ENCODE assay signal across 9 cellular contexts in genomic region chr4:36242629-36243354, GRCh38. TPM values are rescaled to one million over a fixed set of nuclear protein-coding genes. Genes with fewer than 3 reads are reported as not detected.
A peak's percentile ranks its signal among the peaks of the same experiment; 100 is the strongest.
DNase-seq lines count a peak whose midpoint lies in the region; TF ChIP-seq lines count a peak whose summit lies in the region.
"Had no signal": no experiment of that assay in that cellular context is flagged by ENCODE, and none has a peak within 500 bp of the region (broad histone marks: within the 10 kb centered on the region; RNA-seq: fewer than 3 reads in every experiment).

No MANE protein-coding gene starts in this region.

- peak overlapping the region; percentile 9 to 56 for H3K4me3 ChIP-seq in ascending aorta
- H3K4me3 ChIP-seq in liver (ENCODE audit: low read depth in 1 of 3, low read length in 3 of 3), result peak overlapping the region; percentile 93 to 97 (median 94)
- H3K4me3 ChIP-seq in thymus (ENCODE audit: low read length), result peak overlapping the region; percentile 100
- peak overlapping the region in 1 of 4 donors; percentile 74 for H3K4me3 ChIP-seq in adrenal gland

- intact Hi-C loops in ascending aorta (cut with DNase I) (no loop called here), adrenal gland (cut with DNase I) (no loop called here)

- TF ChIP-seq POLR2A in adrenal gland (IDR thresholded peaks at IDR 0.05), result no peak

- no peaks in the 10 kb centered on the region for H3K27me3 Mint-ChIP-seq in activated T-cell treated with anti-CD3 and anti-CD28 coated beads, Interleukin-2, amount 50 U/mL, for 24 hours

- peak overlapping the region; percentile 98 for H3K27ac Mint-ChIP-seq in activated T-cell treated with anti-CD3 and anti-CD28 coated beads, Interleukin-2, amount 50 U/mL, for 24 hours

- TF ChIP-seq RAD21 in liver (IDR thresholded peaks at IDR 0.05), result no peak

- no peak overlapping the region for H3K27ac ChIP-seq in ascending aorta
- peak overlapping the region; percentile 89 to 95 for H3K27ac ChIP-seq in liver (ENCODE audit: low read depth in 1 of 2, low read length in 2 of 2)
- H3K27ac ChIP-seq in thymus (ENCODE audit: low read depth), result peak overlapping the region; percentile 43
- H3K27ac ChIP-seq in adrenal gland, result no peak overlapping the region

- TF ChIP-seq CTCF in ascending aorta (IDR thresholded peaks at IDR 0.05) (no peak), liver (IDR thresholded peaks at IDR 0.05; ENCODE audit: low read depth, low read length, missing input control) (no peak), adrenal gland (IDR thresholded peaks at IDR 0.05) (no peak)

- H3K9me3 ChIP-seq in ascending aorta (no peaks in the 10 kb centered on the region), liver (ENCODE audit: control insufficient read depth in 4 of 4, low read length in 3 of 4) (no peaks in the 10 kb centered on the region), thymus (ENCODE audit: control insufficient read depth) (no peaks in the 10 kb centered on the region), adrenal gland (replicated peaks in 1 of 3) (no peaks in the 10 kb centered on the region)

- peak overlapping the region; percentile 94 for H3K4me3 Mint-ChIP-seq in activated T-cell treated with anti-CD3 and anti-CD28 coated beads, Interleukin-2, amount 50 U/mL, for 24 hours

- peak overlapping the region; percentile 75 to 95 for H3K9ac ChIP-seq in liver (ENCODE audit: low read depth in 1 of 2, low read length in 2 of 2)

- no peaks in the 10 kb centered on the region for H3K4me1 ChIP-seq in ascending aorta
- H3K4me1 ChIP-seq in liver (ENCODE audit: control insufficient read depth in 4 of 4, insufficient read depth in 4 of 4, low read length in 3 of 4), result peaks cover 3 to 38% (median 11%) of the 10 kb centered on the region in 4 donors
- H3K4me1 ChIP-seq in thymus (ENCODE audit: control insufficient read depth, insufficient read depth, low read length), result peaks cover 3% of the 10 kb centered on the region
- no peaks in the 10 kb centered on the region for H3K4me1 ChIP-seq in adrenal gland (replicated peaks in 1 of 2)

- H3K27me3 ChIP-seq in ascending aorta (no peaks in the 10 kb centered on the region), liver (ENCODE audit: control insufficient read depth in 4 of 4, insufficient read depth in 4 of 4, low read length in 3 of 4) (no peaks in the 10 kb centered on the region), thymus (ENCODE audit: control insufficient read depth, insufficient read depth) (no peaks in the 10 kb centered on the region), adrenal gland (peaks cover 3% of the 10 kb centered on the region)

- no peaks in the 10 kb centered on the region for H3K36me3 ChIP-seq in ascending aorta
- H3K36me3 ChIP-seq in liver (ENCODE audit: control insufficient read depth in 4 of 4, insufficient read depth in 3 of 4, low read depth in 1 of 4, low read length in 3 of 4), result no peaks in the 10 kb centered on the region
- peaks cover 6% of the 10 kb centered on the region for H3K36me3 ChIP-seq in thymus (ENCODE audit: control insufficient read depth, insufficient read depth)
- H3K36me3 ChIP-seq in adrenal gland (replicated peaks in 1 of 2), result no peaks in the 10 kb centered on the region

- peaks cover 52% of the 10 kb centered on the region for H3K4me1 Mint-ChIP-seq in activated T-cell treated with anti-CD3 and anti-CD28 coated beads, Interleukin-2, amount 50 U/mL, for 24 hours (ENCODE audit: low read depth)

- peaks cover 46% of the 10 kb centered on the region for H3K36me3 Mint-ChIP-seq in activated T-cell treated with anti-CD3 and anti-CD28 coated beads, Interleukin-2, amount 50 U/mL, for 24 hours (ENCODE audit: low read depth)

- H3K9me3 Mint-ChIP-seq in activated T-cell treated with anti-CD3 and anti-CD28 coated beads, Interleukin-2, amount 50 U/mL, for 24 hours, result peaks cover 4% of the 10 kb centered on the region

- no peak for DNase-seq in activated T-cell treated with anti-CD3 and anti-CD28 coated beads, Interleukin-2, amount 50 U/mL, for 24 hours
- no peak for DNase-seq in activated T-cell treated with anti-CD3 and anti-CD28 coated beads for 4 hours
- no peak for DNase-seq in ascending aorta (ENCODE audit: low spot score in 2 of 2)
- no peak for DNase-seq in adrenal gland
- DNase-seq in C1 segment of cervical spinal cord (lab: John Stamatoyannopoulos, UW), result no peak
- DNase-seq in midbrain (lab: John Stamatoyannopoulos, UW), result no peak

- 11% methylated on average over 7 of the region's 7 CpGs for WGBS in liver
- 2% methylated on average over 7 of the region's 7 CpGs for WGBS in thymus
- WGBS in adrenal gland, 4 donors, result 39 to 47% (median 41%) methylated on average over 7 of the region's 7 CpGs

TF ChIP-seq in liver, 16 proteins besides CTCF, POLR2A, EP300 and RAD21:
- no peak for TF ChIP-seq HNF4G (IDR thresholded peaks at IDR 0.05)

RNA-seq across cellular contexts. Expression of gene ARAP2, which starts 1.5 kb away (rescaled TPM):
- 12.2 TPM for total RNA-seq in ascending aorta
- total RNA-seq in liver, result 10 to 100 TPM in 1 of 2 donors, 1 to 10 TPM in 1; 5.3 to 23.6 TPM
- 1 to 10 TPM; 1.6 to 5.5 TPM for polyA plus RNA-seq in liver
- polyA plus RNA-seq in thymus, result 23.7 TPM
- total RNA-seq in adrenal gland, result 10 to 100 TPM in 2 of 8 donors, 1 to 10 TPM in 6; 3.1 to 23.7 (median 6.4) TPM
- polyA plus RNA-seq in adrenal gland, result 1 to 10 TPM in 2 of 3 donors, under 1 TPM in 1; 0.81 to 3.9 (median 2.8) TPM

RNA-seq across cellular contexts. Expression of gene DTHD1, which starts 38.6 kb away (rescaled TPM):
- total RNA-seq in ascending aorta (not detected), liver (under 1 TPM in 1 of 2 donors, not detected in 1; 0.42 TPM), adrenal gland (under 1 TPM in 3 of 8 donors, not detected in 5; 0.08 to 0.61 (median 0.52) TPM)
- polyA plus RNA-seq in liver (under 1 TPM; 0.06 to 0.07 TPM), thymus (0.14 TPM), adrenal gland (under 1 TPM in 2 of 3 donors, not detected in 1; 0.03 to 0.04 TPM)
- total RNA-seq: lung microvascular endothelial cell had no signal

Comparison
In these comparisons a context has a peak if more than half of its experiments do, and no peak if none do; other contexts are left out.
1. H3K27ac ChIP-seq: peak in liver (2 of 2) and thymus (single experiment); none in ascending aorta (0 of 2) and adrenal gland (0 of 5).